In the genomic region with DNA sequence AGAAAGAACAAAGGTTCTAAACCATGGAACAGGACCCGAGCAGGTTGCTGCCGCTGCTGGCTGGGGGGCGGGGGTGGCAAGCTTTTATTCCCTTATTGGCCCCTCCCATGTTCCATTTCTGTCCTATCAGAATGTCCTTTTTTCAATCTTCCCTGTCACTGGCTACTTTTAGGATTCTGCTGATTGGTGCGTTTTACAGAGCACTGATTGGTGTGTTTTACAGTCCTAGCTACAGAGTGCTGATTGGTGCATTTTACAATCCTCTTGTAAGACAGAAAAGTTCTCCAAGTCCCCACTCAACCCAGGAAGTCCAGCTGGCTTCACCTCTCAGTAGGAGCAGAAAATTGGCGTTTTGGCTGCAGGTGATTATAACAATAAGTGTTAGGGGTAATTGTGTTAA, we compare ENCODE assay signal across 8 cellular contexts.
DNase-seq lines count a peak whose midpoint lies in the region; ATAC-seq, FAIRE-seq and TF ChIP-seq lines count a peak whose summit lies in the region.
"Not testable (repeated sequence)": the region's sequence is repeated elsewhere in the genome, so short reads cannot be mapped to it uniquely, and the experiment has no call there.

No MANE protein-coding gene starts in this region.

- TF ChIP-seq POLR2A in A549 (IDR thresholded peaks at IDR 0.05; ENCODE audit: low read length) = not testable (repeated sequence)

- H3K9me3 ChIP-seq in A549; keratinocyte (ENCODE audit: control insufficient read depth, low read depth, low read length): not testable (repeated sequence)

- H4K20me1 ChIP-seq in keratinocyte (ENCODE audit: control insufficient read depth, extremely low read depth, insufficient read depth, low read length) = not testable (repeated sequence)

- peak; percentile 54 for FAIRE-seq in A549 (lab: Jason Lieb, UNC)
- peak; percentile 17 for FAIRE-seq in keratinocyte (lab: Jason Lieb, UNC)

- H3K9me3 Mint-ChIP-seq in activated CD8-positive, alpha-beta T cell treated with anti-CD3 and anti-CD28 coated beads, Interleukin-2, amount 10 ng/mL, durations not matched to agents 7 days and 5 days (ENCODE audit: insufficient read depth); activated naive CD4-positive, alpha-beta T cell treated with anti-CD3 and anti-CD28 coated beads, Interleukin-2, amount 50 U/mL, for 24 hours; central memory CD8-positive, alpha-beta T cell: not testable (repeated sequence)

- not testable (repeated sequence) for ATAC-seq in A549; activated CD8-positive, alpha-beta T cell treated with anti-CD3 and anti-CD28 coated beads, Interleukin-2, amount 10 ng/mL, durations not matched to agents 7 days and 5 days; central memory CD8-positive, alpha-beta T cell (replicated peaks; ENCODE audit: extremely low read depth, poor library complexity, severe bottlenecking)

- not testable (repeated sequence) for H3K36me3 Mint-ChIP-seq in activated CD8-positive, alpha-beta T cell treated with anti-CD3 and anti-CD28 coated beads, Interleukin-2, amount 10 ng/mL, durations not matched to agents 7 days and 5 days (ENCODE audit: low read depth); activated naive CD4-positive, alpha-beta T cell treated with anti-CD3 and anti-CD28 coated beads, Interleukin-2, amount 50 U/mL, for 24 hours; central memory CD8-positive, alpha-beta T cell (ENCODE audit: insufficient read depth)

- H3K9ac ChIP-seq in keratinocyte (ENCODE audit: control insufficient read depth, extremely low read depth, insufficient read depth, low read length) = not testable (repeated sequence)

- CTCF ChIA-PET in A549 (lab: Yijun Ruan, JAX) = interaction anchor here (5.4 kb wide), 1 partner anchor 19 kb away, joined by 37 read pairs; no protein-coding TSS in a partner anchor
- CTCF ChIA-PET in activated CD8-positive, alpha-beta T cell treated with anti-CD3 and anti-CD28 coated beads, Interleukin-2, amount 10 ng/mL, durations not matched to agents 7 days and 5 days (lab: Charles Lee) = interaction anchor here (1.4 kb wide), 1 partner anchor 18 kb away, joined by 3 read pairs; no protein-coding TSS in a partner anchor

- not testable (repeated sequence) for H3K4me1 Mint-ChIP-seq in activated CD8-positive, alpha-beta T cell treated with anti-CD3 and anti-CD28 coated beads, Interleukin-2, amount 10 ng/mL, durations not matched to agents 7 days and 5 days (ENCODE audit: low read depth); central memory CD8-positive, alpha-beta T cell
- peaks cover 12% of the 10 kb centered on the region for H3K4me1 Mint-ChIP-seq in activated naive CD4-positive, alpha-beta T cell treated with anti-CD3 and anti-CD28 coated beads, Interleukin-2, amount 50 U/mL, for 24 hours

- WGBS in A549 (ENCODE audit: missing lambda C conversion rate) = 51% methylated on average over 5 of the region's 5 CpGs

- not testable (repeated sequence) for H3K9me1 ChIP-seq in keratinocyte (ENCODE audit: control insufficient read depth, extremely low read depth, insufficient read depth, low read length)

- not testable (repeated sequence) for H2AFZ ChIP-seq in keratinocyte (ENCODE audit: control insufficient read depth, low read length)

- H3K4me3 Mint-ChIP-seq in activated CD8-positive, alpha-beta T cell treated with anti-CD3 and anti-CD28 coated beads, Interleukin-2, amount 10 ng/mL, durations not matched to agents 7 days and 5 days; activated naive CD4-positive, alpha-beta T cell treated with anti-CD3 and anti-CD28 coated beads, Interleukin-2, amount 50 U/mL, for 24 hours: not testable (repeated sequence)
- peak overlapping the region; percentile 17 for H3K4me3 Mint-ChIP-seq in central memory CD8-positive, alpha-beta T cell

- not testable (repeated sequence) for H3K79me2 ChIP-seq in keratinocyte (ENCODE audit: control insufficient read depth, insufficient read depth, low read length)

- not testable (repeated sequence) for H3K27me3 ChIP-seq in keratinocyte (ENCODE audit: control insufficient read depth, extremely low read depth, insufficient read depth, low read length)

- not testable (repeated sequence) for TF ChIP-seq EP300 in A549 (IDR thresholded peaks at IDR 0.05)

- H3K4me2 ChIP-seq in A549; keratinocyte (ENCODE audit: control insufficient read depth, extremely low read depth, insufficient read depth, low read depth, low read length): not testable (repeated sequence)

- not testable (repeated sequence) for TF ChIP-seq RAD21 in A549 (conservative IDR thresholded peaks at IDR 0.05 in 1 of 2, IDR thresholded peaks at IDR 0.05 in 1 of 2)

- H3K4me3 ChIP-seq in A549; keratinocyte (ENCODE audit: control insufficient read depth in 2 of 3, extremely low read depth in 1 of 3, insufficient read depth in 2 of 3, low read depth in 1 of 3, low read length in 3 of 3): not testable (repeated sequence)

- not testable (repeated sequence) for H3K36me3 ChIP-seq in keratinocyte (ENCODE audit: control insufficient read depth in 2 of 2, extremely low read depth in 1 of 2, insufficient read depth in 2 of 2, low read length in 2 of 2)

- not testable (repeated sequence) for H3K27ac Mint-ChIP-seq in activated CD8-positive, alpha-beta T cell treated with anti-CD3 and anti-CD28 coated beads, Interleukin-2, amount 10 ng/mL, durations not matched to agents 7 days and 5 days; central memory CD8-positive, alpha-beta T cell (ENCODE audit: low read depth)
- H3K27ac Mint-ChIP-seq in activated naive CD4-positive, alpha-beta T cell treated with anti-CD3 and anti-CD28 coated beads, Interleukin-2, amount 50 U/mL, for 24 hours = peak overlapping the region; percentile 48

- not testable (repeated sequence) for H3K4me1 ChIP-seq in A549
- peaks cover 12% of the 10 kb centered on the region for H3K4me1 ChIP-seq in keratinocyte (ENCODE audit: control insufficient read depth, extremely low read depth, insufficient read depth, low read length)

- POLR2A ChIA-PET in A549 (lab: Yijun Ruan, JAX) = not testable (repeated sequence)
- POLR2A ChIA-PET in activated CD8-positive, alpha-beta T cell treated with anti-CD3 and anti-CD28 coated beads, Interleukin-2, amount 10 ng/mL, durations not matched to agents 7 days and 5 days (lab: Charles Lee) = interaction anchor here (0.6 kb wide), 1 partner anchor 73 kb away, joined by 3 read pairs; no protein-coding TSS in a partner anchor

- dilution Hi-C loops in keratinocyte (cut with MboI; ENCODE audit: extremely low pct_ligation_motif_present, low sequenced_read_pairs) = not testable (repeated sequence)

- not testable (repeated sequence) for DNase-seq in A549 (ENCODE audit: low read depth in 1 of 2, low spot score in 1 of 2); central memory CD8-positive, alpha-beta T cell (ENCODE audit: low spot score in 2 of 2); keratinocyte (ENCODE audit: low read depth, low spot score)
- DNase-seq in NCI-H1417 (lab: John Stamatoyannopoulos, UW) (peak in 2 of 3 experiments; percentile 37 to 76), mucosa of gallbladder (ENCODE audit: low spot score) (peak; percentile 2)
- peak; percentile 5 for DNase-seq in activated CD8-positive, alpha-beta T cell treated with anti-CD3 and anti-CD28 coated beads, Interleukin-2, amount 10 ng/mL, durations not matched to agents 7 days and 5 days
- peak; percentile 1 for DNase-seq in stimulated activated CD4-positive, alpha-beta T cell treated with anti-CD3 and anti-CD28 coated beads, Interleukin-4, amount 100 ng/mL, for 24 hours

- H3K27ac ChIP-seq in A549; keratinocyte (ENCODE audit: control insufficient read depth, insufficient read depth, low read length): not testable (repeated sequence)

- H3K27me3 Mint-ChIP-seq in activated CD8-positive, alpha-beta T cell treated with anti-CD3 and anti-CD28 coated beads, Interleukin-2, amount 10 ng/mL, durations not matched to agents 7 days and 5 days (ENCODE audit: low read depth) = peaks cover 11% of the 10 kb centered on the region
- H3K27me3 Mint-ChIP-seq in activated naive CD4-positive, alpha-beta T cell treated with anti-CD3 and anti-CD28 coated beads, Interleukin-2, amount 50 U/mL, for 24 hours; central memory CD8-positive, alpha-beta T cell: not testable (repeated sequence)

- TF ChIP-seq CTCF in A549 (IDR thresholded peaks at IDR 0.05); keratinocyte (optimal IDR thresholded peaks at IDR 0.05 in 1 of 3, IDR thresholded peaks at IDR 0.05 in 1 of 3, conservative IDR thresholded peaks at IDR 0.05 in 1 of 3; ENCODE audit: extremely low read depth in 1 of 3, insufficient read depth in 2 of 3, low read length in 3 of 3): not testable (repeated sequence)

TF ChIP-seq in A549, 52 proteins besides CTCF, POLR2A, EP300 and RAD21:
- TF ChIP-seq MAFK (IDR thresholded peaks at IDR 0.05; ENCODE audit: partially characterized antibody) = peak; percentile 86
